In the genomic region with DNA sequence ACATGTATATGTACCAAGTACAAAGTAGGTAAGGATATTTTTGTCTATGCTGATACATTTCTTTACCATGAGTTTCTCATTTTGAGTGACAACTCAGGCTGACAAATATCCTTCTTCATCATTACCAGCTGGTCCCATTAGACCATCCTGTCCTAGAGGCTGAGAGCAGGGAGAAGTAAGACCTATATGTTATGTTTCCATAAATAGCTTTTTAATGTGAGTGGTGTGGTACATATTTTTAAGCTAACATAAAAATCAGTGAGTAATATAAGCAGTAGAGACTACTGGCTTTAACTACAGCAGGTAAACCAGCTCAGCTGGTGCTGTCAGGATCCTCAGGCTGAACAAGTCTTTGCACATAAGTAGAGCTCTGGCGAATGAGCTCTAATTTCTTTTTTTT, we compare ENCODE assay signal across 1 cellular context.
TF ChIP-seq lines count a peak whose summit lies in the region.

No MANE protein-coding gene starts in this region.

TF ChIP-seq in IMR-90, 13 proteins besides CTCF, POLR2A, EP300 and RAD21 (continued from another document):
- no peak for TF ChIP-seq BHLHE40 (IDR thresholded peaks at IDR 0.05; ENCODE audit: low read depth, low read length)
- TF ChIP-seq, protein P1, sequence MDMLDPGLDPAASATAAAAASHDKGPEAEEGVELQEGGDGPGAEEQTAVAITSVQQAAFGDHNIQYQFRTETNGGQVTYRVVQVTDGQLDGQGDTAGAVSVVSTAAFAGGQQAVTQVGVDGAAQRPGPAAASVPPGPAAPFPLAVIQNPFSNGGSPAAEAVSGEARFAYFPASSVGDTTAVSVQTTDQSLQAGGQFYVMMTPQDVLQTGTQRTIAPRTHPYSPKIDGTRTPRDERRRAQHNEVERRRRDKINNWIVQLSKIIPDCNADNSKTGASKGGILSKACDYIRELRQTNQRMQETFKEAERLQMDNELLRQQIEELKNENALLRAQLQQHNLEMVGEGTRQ (IDR thresholded peaks at IDR 0.05; ENCODE audit: low read depth, low read length) = no peak
- no peak for TF ChIP-seq NFE2L2 (IDR thresholded peaks at IDR 0.05; ENCODE audit: low read depth, low read length)
- TF ChIP-seq FOS (IDR thresholded peaks at IDR 0.05; ENCODE audit: low read depth, low read length) = no peak
TF ChIP-seq in IMR-90: peak in this region for 0.
